In genomic region chr4:156970501-156971167, GRCh38 we compare ENCODE assay signal across 8 cellular contexts. TPM values are rescaled to one million over a fixed set of nuclear protein-coding genes. Genes with fewer than 3 reads are reported as not detected.
DNase-seq lines count a peak whose midpoint lies in the region; ATAC-seq and TF ChIP-seq lines count a peak whose summit lies in the region.

No MANE protein-coding gene starts in this region.

- H3K27me3 ChIP-seq in BE2C = peaks cover 43% of the 10 kb centered on the region
- H3K27me3 ChIP-seq in SK-N-SH (ENCODE audit: insufficient read depth) = no peaks in the 10 kb centered on the region

- H3F3A ChIP-seq in SK-N-SH (replicated peaks; ENCODE audit: insufficient read depth) = peaks cover 16% of the 10 kb centered on the region

- H3K4me2 ChIP-seq in SK-N-SH (peak overlapping the region; percentile 93), OCI-LY7 (ENCODE audit: low read length) (no peak overlapping the region)

- TF ChIP-seq RAD21 in SK-N-SH (IDR thresholded peaks at IDR 0.05; ENCODE audit: low read length) = no peak; the same call in 1 of the 2 replicates

- TF ChIP-seq CTCF in BE2C (IDR thresholded peaks at IDR 0.05; ENCODE audit: low read depth, low read length) (peak; percentile 43), SK-N-SH (IDR thresholded peaks at IDR 0.05) (peak; percentile 60), OCI-LY7 (conservative IDR thresholded peaks at IDR 0.05; ENCODE audit: low read length) (no peak)

- H4K20me1 ChIP-seq in SK-N-SH (ENCODE audit: insufficient read depth) = no peaks in the 10 kb centered on the region
- H4K20me1 ChIP-seq in OCI-LY7 (ENCODE audit: insufficient read depth, low read length) = no peaks in the 10 kb centered on the region

- peak; percentile 45 for DNase-seq in BE2C
- peak; percentile 68 for DNase-seq in SK-N-SH
- DNase-seq in epidermal melanocyte (ENCODE audit: insufficient read length, low spot score) = peak; percentile 50
- DNase-seq in lung microvascular endothelial cell (ENCODE audit: low read depth in 2 of 2) = peak; percentile 78
- DNase-seq in superior temporal gyrus (ENCODE audit: extremely low spot score) = peak; percentile 62
- DNase-seq in OCI-LY7 (ENCODE audit: low spot score) = no peak

- CTCF ChIA-PET in SK-N-SH (lab: Yijun Ruan, JAX) = interaction anchor here (1.2 to 3.7 kb wide), 7 partner anchors 9 to 495 kb away, joined by 3 to 23 read pairs (median 3); no protein-coding TSS in a partner anchor
- CTCF ChIA-PET in OCI-LY7 (lab: Charles Lee; ENCODE audit: unreplicated experiment) = no interaction called here

- H3K27ac ChIP-seq in SK-N-SH (ENCODE audit: low read depth in 2 of 2, low read length in 1 of 2) (peak overlapping the region; percentile 50 to 68), OCI-LY7 (ENCODE audit: low read depth, low read length, poor library complexity, severe bottlenecking) (no peak overlapping the region)

- H2AFZ ChIP-seq in SK-N-SH (ENCODE audit: low read depth) (peak overlapping the region; percentile 54), OCI-LY7 (ENCODE audit: low read length) (no peak overlapping the region)

- no peak for TF ChIP-seq EP300 in SK-N-SH (IDR thresholded peaks at IDR 0.05; ENCODE audit: borderline replicate concordance in 1 of 2, low read depth in 1 of 2, low read length in 1 of 2)

- H3K9ac ChIP-seq in SK-N-SH = peak overlapping the region; percentile 81

- no TSS peak for BruUV-seq in OCI-LY7 (replicated peaks; lab: Mats Ljungman, UMichigan)

- peaks cover 54% of the 10 kb centered on the region for H3K79me2 ChIP-seq in SK-N-SH (ENCODE audit: insufficient read depth)
- H3K79me2 ChIP-seq in OCI-LY7 (ENCODE audit: insufficient read depth, low read depth, low read length) = no peaks in the 10 kb centered on the region

- no peaks in the 10 kb centered on the region; the same call in 1 of the 2 replicates for H3K4me1 ChIP-seq in BE2C
- peaks cover 9 to 36% of the 10 kb centered on the region in 2 experiments for H3K4me1 ChIP-seq in SK-N-SH (ENCODE audit: control insufficient read depth in 1 of 2, insufficient read depth in 2 of 2, low read depth in 1 of 2, low read length in 1 of 2)
- H3K4me1 ChIP-seq in OCI-LY7 (ENCODE audit: insufficient read depth, low read length, poor library complexity, severe bottlenecking) = no peaks in the 10 kb centered on the region

- H3K9me2 ChIP-seq in SK-N-SH (no peaks in the 10 kb centered on the region), OCI-LY7 (ENCODE audit: insufficient read depth, low read length) (no peaks in the 10 kb centered on the region)

- ATAC-seq in HG03432 (IDR thresholded peaks at IDR 0.05; ENCODE audit: unreplicated experiment) = peak; percentile 26
- no peak for ATAC-seq in HG03521 (IDR thresholded peaks at IDR 0.05; ENCODE audit: unreplicated experiment)

- POLR2A ChIA-PET in SK-N-SH (lab: Yijun Ruan, JAX) (no interaction called here), OCI-LY7 (lab: Charles Lee) (no interaction called here)

- WGBS in SK-N-SH (ENCODE audit: low lambda C conversion rate) = under 1% methylated on average over 17 of the region's 22 CpGs

- H3K4me3 ChIP-seq in BE2C (ENCODE audit: low read depth, low read length) = peak overlapping the region; percentile 20; the same call in 1 of the 2 replicates
- peak overlapping the region; percentile 76 to 97 for H3K4me3 ChIP-seq in SK-N-SH (ENCODE audit: low read depth in 2 of 2, low read length in 1 of 2)
- H3K4me3 ChIP-seq in OCI-LY7 (ENCODE audit: low read depth, low read length, poor library complexity, severe bottlenecking) = no peak overlapping the region

- H3K9me3 ChIP-seq in BE2C (no peaks in the 10 kb centered on the region), SK-N-SH (no peaks in the 10 kb centered on the region), OCI-LY7 (ENCODE audit: low read length) (no peaks in the 10 kb centered on the region)

- no peaks in the 10 kb centered on the region for H3K36me3 ChIP-seq in BE2C
- H3K36me3 ChIP-seq in SK-N-SH (replicated peaks in 1 of 2; ENCODE audit: control insufficient read depth in 1 of 2, insufficient read depth in 2 of 2, low read length in 1 of 2) = no peaks in the 10 kb centered on the region
- no peaks in the 10 kb centered on the region for H3K36me3 ChIP-seq in OCI-LY7 (ENCODE audit: insufficient read depth, low read length)

- intact Hi-C loops in OCI-LY7 (cut with micrococcal nuclease; ENCODE audit: unreplicated experiment) = no loop called here

TF ChIP-seq in SK-N-SH, 30 proteins besides CTCF, POLR2A, EP300 and RAD21:
- no peak for TF ChIP-seq REST (IDR thresholded peaks at IDR 0.05; ENCODE audit: low read depth, low read length)
- peak; percentile 23; the same call in 1 of the 2 replicates for TF ChIP-seq SMC3 (IDR thresholded peaks at IDR 0.05; ENCODE audit: low read depth, low read length)
TF ChIP-seq in SK-N-SH: peak in this region for 1.

RNA-seq across cellular contexts. Expression of gene PDGFC, which starts 1.0 kb away (rescaled TPM):
- not detected for polyA plus RNA-seq in BE2C (2012; ENCODE audit: insufficient read depth, insufficient read length, low read depth)
- polyA plus RNA-seq in SK-N-SH (2012; rRNA removed) = 29.8 and 36.2 TPM in 2 replicates
- 37.7 and 40.7 TPM in 2 replicates for polyA plus RNA-seq in SK-N-SH (2012; cell fraction: cytosol; rRNA removed)
- polyA plus RNA-seq in SK-N-SH (2012; cell fraction: nucleus; rRNA removed) = 27.3 and 49.5 TPM in 2 replicates
- 15.3 and 38.1 TPM in 2 replicates for total RNA-seq in lung microvascular endothelial cell
- not detected in 2 replicates for total RNA-seq in OCI-LY7 (2014; rRNA removed; shearing (Covaris generic))
- not detected in 2 replicates for total RNA-seq in OCI-LY7 (2022)

Comparison
In these comparisons a context has a peak if more than half of its experiments do, and no peak if none do; other contexts are left out.
1. RNA of gene PDGFC, which starts 1.0 kb away (total RNA-seq): 15.3 to 38.1 TPM in lung microvascular endothelial cell; not detected in OCI-LY7; every median in the first group is over 10 times any median in the second.